Comparison of ENCODE assay signal across 1 cellular context in the genomic region with DNA sequence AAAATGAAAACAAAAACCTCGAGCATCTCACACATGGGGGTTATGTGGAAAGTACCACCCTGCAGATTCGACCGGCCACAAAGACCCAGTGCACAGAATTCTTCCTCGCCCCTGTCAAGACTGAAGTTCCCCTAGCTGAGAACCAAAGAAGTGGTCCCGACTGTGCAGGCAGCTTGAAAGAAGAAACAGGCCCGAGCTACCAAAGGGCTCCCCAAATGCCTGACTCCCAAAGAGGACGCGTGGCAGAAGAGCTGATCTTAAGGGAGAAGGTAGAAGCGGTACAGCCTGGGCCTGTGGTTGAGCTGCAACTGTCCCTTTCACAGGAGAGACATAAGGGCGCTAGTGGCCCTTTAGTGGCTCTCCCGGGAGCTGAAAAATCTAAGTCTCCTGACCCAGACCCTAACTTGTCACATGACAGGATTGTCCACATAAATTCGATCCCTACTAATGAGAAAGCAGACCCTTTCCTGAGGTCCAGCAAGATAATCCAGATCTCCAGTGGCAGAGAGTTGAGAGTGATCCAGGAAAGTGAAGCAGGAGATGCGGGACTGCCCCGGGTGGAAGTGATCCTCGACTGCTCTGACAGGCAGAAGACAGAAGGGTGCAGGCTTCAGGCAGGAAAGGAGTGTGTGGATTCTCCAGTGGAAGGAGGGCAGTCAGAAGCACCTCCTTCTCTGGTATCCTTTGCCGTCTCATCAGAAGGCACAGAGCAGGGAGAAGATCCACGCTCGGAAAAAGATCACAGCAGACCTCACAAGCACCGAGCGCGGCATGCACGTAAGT.
TF ChIP-seq lines count a peak whose summit lies in the region.

No MANE protein-coding gene starts in this region.

TF ChIP-seq in IMR-90, 13 proteins besides CTCF, POLR2A, EP300 and RAD21 (continued from another document):
- TF ChIP-seq FOS (IDR thresholded peaks at IDR 0.05; ENCODE audit: low read depth, low read length) = no peak
- TF ChIP-seq BHLHE40 (IDR thresholded peaks at IDR 0.05; ENCODE audit: low read depth, low read length) = no peak
- no peak for TF ChIP-seq MAZ (IDR thresholded peaks at IDR 0.05; ENCODE audit: borderline replicate concordance, low read depth, low read length)
- no peak for TF ChIP-seq CEBPB (IDR thresholded peaks at IDR 0.05; ENCODE audit: low read depth, low read length)
- TF ChIP-seq RCOR1 (IDR thresholded peaks at IDR 0.05; ENCODE audit: insufficient replicate concordance, low read length) = no peak
- TF ChIP-seq RFX5 (IDR thresholded peaks at IDR 0.05; ENCODE audit: low read depth, low read length) = no peak
- no peak for TF ChIP-seq CHD1 (IDR thresholded peaks at IDR 0.05; ENCODE audit: low read depth, low read length)
- TF ChIP-seq MAFK (IDR thresholded peaks at IDR 0.05; ENCODE audit: low read depth, low read length) = no peak
- no peak for TF ChIP-seq NFE2L2 (IDR thresholded peaks at IDR 0.05; ENCODE audit: low read depth, low read length)
- no peak for TF ChIP-seq ELK1 (IDR thresholded peaks at IDR 0.05; ENCODE audit: borderline replicate concordance, low read depth, low read length)
TF ChIP-seq in IMR-90: peak in this region for 0.
